ENCODE assay signal across 8 cellular contexts in genomic region chr16:57167951-57168350, GRCh38. TPM values are rescaled to one million over a fixed set of nuclear protein-coding genes. Genes with fewer than 3 reads are reported as not detected.
A peak's percentile ranks its signal among the peaks of the same experiment; 100 is the strongest.
DNase-seq lines count a peak whose midpoint lies in the region; ATAC-seq, FAIRE-seq and TF ChIP-seq lines count a peak whose summit lies in the region.

No MANE protein-coding gene starts in this region.

- peaks cover 4 to 9% (median 6%) of the 10 kb centered on the region in 3 donors for H3K4me1 Mint-ChIP-seq in naive B cell

- no peak overlapping the region for H3K4me3 ChIP-seq in epithelial cell of esophagus (ENCODE audit: low read length)

- peaks cover 26 to 31% of the 10 kb centered on the region in 2 donors for H3K36me3 Mint-ChIP-seq in naive B cell

- H3K27me3 Mint-ChIP-seq in naive B cell, result no peaks in the 10 kb centered on the region

- intact Hi-C loops in posterior vena cava (cut with DNase I), result loop anchor here in 1 of 2 donors (5.0 kb wide), 1 partner anchor 86 kb away; no protein-coding TSS in a partner anchor

- H3K9me3 Mint-ChIP-seq in naive B cell, result no peaks in the 10 kb centered on the region

- H3K27ac Mint-ChIP-seq in naive B cell, result no peak overlapping the region

- TF ChIP-seq CTCF in epithelial cell of esophagus (IDR thresholded peaks at IDR 0.05; ENCODE audit: insufficient read depth, low read depth, low read length, missing control alignments), result peak; percentile 71

- TF ChIP-seq POLR2A in H54 (IDR thresholded peaks at IDR 0.05; ENCODE audit: low read depth, low read length), result no peak

- ATAC-seq in naive B cell (ENCODE audit: low read depth in 2 of 2), result peak; percentile 63 to 80
- ATAC-seq in HG03175 (IDR thresholded peaks at IDR 0.05; ENCODE audit: unreplicated experiment), result no peak

- peak; percentile 80 for FAIRE-seq in H54 (lab: Jason Lieb, UNC)

- DNase-seq in DMS 273 (lab: John Stamatoyannopoulos, UW; ENCODE audit: unreplicated experiment) (peak; percentile 67), H54 (ENCODE audit: insufficient read length, low spot score) (no peak), RKO (ENCODE audit: low spot score) (peak; percentile 72), epithelial cell of esophagus (ENCODE audit: low read depth) (peak; percentile 81), naive B cell (peak; percentile 36), posterior vena cava (ENCODE audit: low spot score) (no peak)
- DNase-seq in stimulated activated CD4-positive, alpha-beta T cell treated with anti-CD3 and anti-CD28 coated beads, Interleukin-2, amount 100 ng/mL, for 24 hours, result no peak

- H3K4me3 Mint-ChIP-seq in naive B cell, result no peak overlapping the region

RNA-seq across cellular contexts. Expression of gene PSME3IP1, which starts 17.9 kb away (rescaled TPM):
- polyA plus RNA-seq in naive B cell (ENCODE audit: low read depth in 6 of 6), result 100 to 1,000 TPM in 1 of 6 donors, 10 to 100 TPM in 5; 85.1 to 109 (median 93.6) TPM
- total RNA-seq in posterior vena cava, result 10 to 100 TPM; 56.0 to 56.1 TPM

RNA-seq across cellular contexts. Expression of gene RSPRY1, which starts 18.2 kb away (rescaled TPM):
- polyA plus RNA-seq in naive B cell (ENCODE audit: low read depth in 6 of 6), result 10 to 100 TPM; 26.7 to 42.7 (median 33.5) TPM
- 10 to 100 TPM; 26.8 to 27.6 TPM for total RNA-seq in posterior vena cava

Comparison
In these comparisons a context has a peak if more than half of its experiments do, and no peak if none do; other contexts are left out.
1. DNase-seq: peak in DMS 273 (single experiment), RKO (single experiment), epithelial cell of esophagus (single experiment) and naive B cell (single experiment); none in H54 (single experiment), stimulated activated CD4-positive, alpha-beta T cell treated with anti-CD3 and anti-CD28 coated beads, Interleukin-2, amount 100 ng/mL, for 24 hours (0 of 2) and posterior vena cava (single experiment).